In genomic region chr1:155930725-155931124, GRCh38 we compare ENCODE assay signal across 10 cellular contexts. TPM values are rescaled to one million over a fixed set of nuclear protein-coding genes. Genes with fewer than 3 reads are reported as not detected.
A peak's percentile ranks its signal among the peaks of the same experiment; 100 is the strongest.
DNase-seq lines count a peak whose midpoint lies in the region; ATAC-seq, FAIRE-seq and TF ChIP-seq lines count a peak whose summit lies in the region.
"Not testable (repeated sequence)": the region's sequence is repeated elsewhere in the genome, so short reads cannot be mapped to it uniquely, and the experiment has no call there.
"Had no signal": no experiment of that assay in that cellular context is flagged by ENCODE, and none has a peak within 500 bp of the region (broad histone marks: within the 10 kb centered on the region; RNA-seq: fewer than 3 reads in every experiment).

No MANE protein-coding gene starts in this region.

- H3K4me3 Mint-ChIP-seq in CD4-positive, CD25-positive, alpha-beta regulatory T cell: peak overlapping the region; percentile 55 to 82 (median 76)
- H3K4me3 Mint-ChIP-seq in WTC11: peak overlapping the region; percentile 33
- peak overlapping the region; percentile 73 for H3K4me3 Mint-ChIP-seq in activated naive CD8-positive, alpha-beta T cell treated with anti-CD3 and anti-CD28 coated beads for 36 hours
- H3K4me3 Mint-ChIP-seq in neural progenitor cell: not testable (repeated sequence)

- H3F3A ChIP-seq in MM.1S (ENCODE audit: insufficient read depth, low read length) (peaks cover 17% of the 10 kb centered on the region), neural progenitor cell (ENCODE audit: low read depth) (peaks cover 23% of the 10 kb centered on the region)

- not testable (repeated sequence) for H3K9me2 ChIP-seq in MM.1S (replicated peaks; ENCODE audit: insufficient read depth, low read length)

- not testable (repeated sequence) for DNase-seq in CD4-positive, CD25-positive, alpha-beta regulatory T cell; MM.1S; WTC11 (ENCODE audit: low spot score); activated naive CD8-positive, alpha-beta T cell treated with anti-CD3 and anti-CD28 coated beads for 36 hours; HepG2 (ENCODE audit: low spot score); neural progenitor cell (ENCODE audit: low spot score); stomach

- CTCF ChIA-PET in WTC11 (lab: Charles Lee): interaction anchor here (1.3 to 1.6 kb wide), 2 partner anchors 59 to 84 kb away, joined by 5 to 6 read pairs; no protein-coding TSS in a partner anchor
- CTCF ChIA-PET in HepG2 (lab: Yijun Ruan, JAX; ENCODE audit: low intra/inter-chr PET ratio, low total read pairs): not testable (repeated sequence)

- not testable (repeated sequence) for ATAC-seq in CD4-positive, CD25-positive, alpha-beta regulatory T cell (ENCODE audit: low read depth in 2 of 2); WTC11; HepG2

- H3K4me2 ChIP-seq in MM.1S (ENCODE audit: low read depth, low read length): peak overlapping the region; percentile 86; the same call in 1 of the 2 replicates
- H3K4me2 ChIP-seq in HepG2 (ENCODE audit: low read depth, low read length): peak overlapping the region; percentile 95
- peak overlapping the region; percentile 92 for H3K4me2 ChIP-seq in neural progenitor cell

- not testable (repeated sequence) for TF ChIP-seq CTCF in MM.1S (IDR thresholded peaks at IDR 0.05; ENCODE audit: low read length); WTC11 (IDR thresholded peaks at IDR 0.05); HepG2 (CRISPR knock-in tag; IDR thresholded peaks at IDR 0.05); neural progenitor cell (IDR thresholded peaks at IDR 0.05); stomach (IDR thresholded peaks at IDR 0.05)

- not testable (repeated sequence) for H3K27me3 ChIP-seq in CD4-positive, CD25-positive, alpha-beta regulatory T cell (ENCODE audit: control insufficient read depth, insufficient read depth, low read length); MM.1S (replicated peaks; ENCODE audit: insufficient read depth, low read length); endocrine pancreas (ENCODE audit: control insufficient read depth, insufficient read depth, low read length); HepG2 (ENCODE audit: control insufficient read depth in 1 of 2, insufficient read depth in 2 of 2, low read length in 2 of 2); neural progenitor cell; stomach

- peaks cover 17% of the 10 kb centered on the region for H4K20me1 ChIP-seq in MM.1S (ENCODE audit: insufficient read depth, low read length)
- peaks cover 26% of the 10 kb centered on the region; the same call in 1 of the 2 replicates for H4K20me1 ChIP-seq in HepG2 (ENCODE audit: insufficient read depth, low read length)
- H4K20me1 ChIP-seq in neural progenitor cell (ENCODE audit: low read depth): peaks cover 48% of the 10 kb centered on the region

- H3K79me2 ChIP-seq in MM.1S (ENCODE audit: low read length) (peaks cover 86% of the 10 kb centered on the region), HepG2 (ENCODE audit: insufficient read depth, low read length) (peaks cover 54% of the 10 kb centered on the region), neural progenitor cell (ENCODE audit: low read depth) (peaks cover 71% of the 10 kb centered on the region)

- POLR2A ChIA-PET in WTC11 (lab: Charles Lee): interaction anchor here (0.7 kb wide), 1 partner anchor 14 kb away, joined by 6 read pairs; no protein-coding TSS in a partner anchor
- POLR2A ChIA-PET in HepG2 (lab: Yijun Ruan, JAX): interaction anchor here (0.9 to 3.1 kb wide), 7 partner anchors 10 to 71 kb away, joined by 3 to 21 read pairs (median 6); partner anchors contain the start of gene SYT11

- H3K36me3 ChIP-seq in CD4-positive, CD25-positive, alpha-beta regulatory T cell (ENCODE audit: control insufficient read depth, insufficient read depth, low read length): peaks cover 69% of the 10 kb centered on the region
- H3K36me3 ChIP-seq in MM.1S (replicated peaks; ENCODE audit: insufficient read depth, low read length) (peaks cover 33% of the 10 kb centered on the region), HepG2 (replicated peaks in 1 of 2; ENCODE audit: control insufficient read depth in 1 of 2, insufficient read depth in 2 of 2, low read length in 2 of 2) (peaks cover 10 to 64% of the 10 kb centered on the region in 2 experiments; a peak in 4 of 5 replicates), neural progenitor cell (peaks cover 32% of the 10 kb centered on the region), stomach (peaks cover 46 to 77% (median 74%) of the 10 kb centered on the region in 4 donors)
- H3K36me3 ChIP-seq in endocrine pancreas (ENCODE audit: control insufficient read depth, insufficient read depth, low read length): not testable (repeated sequence)

- H3K9me3 Mint-ChIP-seq in CD4-positive, CD25-positive, alpha-beta regulatory T cell; WTC11; activated naive CD8-positive, alpha-beta T cell treated with anti-CD3 and anti-CD28 coated beads for 36 hours; neural progenitor cell: not testable (repeated sequence)

- peak overlapping the region; percentile 41 for H3K4me3 ChIP-seq in CD4-positive, CD25-positive, alpha-beta regulatory T cell (ENCODE audit: low read depth, low read length)
- H3K4me3 ChIP-seq in MM.1S (ENCODE audit: low read length); neural progenitor cell: not testable (repeated sequence)
- H3K4me3 ChIP-seq in endocrine pancreas (ENCODE audit: control insufficient read depth, insufficient read depth, low read length) (peak overlapping the region; percentile 46), HepG2 (replicated peaks in 1 of 3; ENCODE audit: insufficient read depth in 1 of 3, low read depth in 2 of 3, low read length in 3 of 3) (peak overlapping the region in 1 of 3 experiments; percentile 83; a peak in 1 of 6 replicates), stomach (peak overlapping the region; percentile 14 to 84 (median 52))

- not testable (repeated sequence) for TF ChIP-seq EP300 in HepG2 (IDR thresholded peaks at IDR 0.05; ENCODE audit: low read depth in 2 of 2, low read length in 2 of 2); HepG2 (CRISPR knock-in tag; IDR thresholded peaks at IDR 0.05; ENCODE audit: borderline replicate concordance); stomach (IDR thresholded peaks at IDR 0.05)

- peaks cover 48% of the 10 kb centered on the region for H3K4me1 ChIP-seq in CD4-positive, CD25-positive, alpha-beta regulatory T cell (ENCODE audit: control insufficient read depth, insufficient read depth, low read length, poor library complexity, severe bottlenecking)
- peaks cover 15% of the 10 kb centered on the region for H3K4me1 ChIP-seq in MM.1S (ENCODE audit: low read length)
- peaks cover 23% of the 10 kb centered on the region for H3K4me1 ChIP-seq in endocrine pancreas (ENCODE audit: control insufficient read depth, insufficient read depth, low read length)
- peaks cover 50% of the 10 kb centered on the region for H3K4me1 ChIP-seq in HepG2 (ENCODE audit: insufficient read depth, low read length)
- peaks cover 23% of the 10 kb centered on the region for H3K4me1 ChIP-seq in neural progenitor cell
- H3K4me1 ChIP-seq in stomach: peaks cover 44 to 68% (median 60%) of the 10 kb centered on the region in 4 donors

- in situ Hi-C loops in HepG2 (cut with HindIII; ENCODE audit: extremely low pct_ligation_motif_present, low pct_unique_long_range_greater_than_20kb): loop anchor here (10.0 kb wide), 1 partner anchor 54 kb away; no protein-coding TSS in a partner anchor

- H3K36me3 Mint-ChIP-seq in CD4-positive, CD25-positive, alpha-beta regulatory T cell: peaks cover 33% of the 10 kb centered on the region
- H3K36me3 Mint-ChIP-seq in WTC11: peaks cover 70% of the 10 kb centered on the region
- H3K36me3 Mint-ChIP-seq in activated naive CD8-positive, alpha-beta T cell treated with anti-CD3 and anti-CD28 coated beads for 36 hours: peaks cover 35% of the 10 kb centered on the region
- peaks cover 31% of the 10 kb centered on the region for H3K36me3 Mint-ChIP-seq in neural progenitor cell

- FAIRE-seq in HepG2 (lab: Jason Lieb, UNC): not testable (repeated sequence)

- peaks cover 7 to 42% (median 28%) of the 10 kb centered on the region in 4 donors for H3K4me1 Mint-ChIP-seq in CD4-positive, CD25-positive, alpha-beta regulatory T cell
- peaks cover 15% of the 10 kb centered on the region for H3K4me1 Mint-ChIP-seq in WTC11
- peaks cover 39% of the 10 kb centered on the region for H3K4me1 Mint-ChIP-seq in activated naive CD8-positive, alpha-beta T cell treated with anti-CD3 and anti-CD28 coated beads for 36 hours
- peaks cover 12% of the 10 kb centered on the region for H3K4me1 Mint-ChIP-seq in neural progenitor cell

- H2AFZ ChIP-seq in MM.1S (ENCODE audit: low read length); HepG2 (ENCODE audit: low read length); neural progenitor cell (replicated peaks): not testable (repeated sequence)

- H3K9ac ChIP-seq in MM.1S (ENCODE audit: low read length); endocrine pancreas (ENCODE audit: control insufficient read depth, insufficient read depth, low read length): not testable (repeated sequence)
- H3K9ac ChIP-seq in HepG2 (ENCODE audit: insufficient read depth, low read depth, low read length) (peak overlapping the region; percentile 15; the same call in 1 of the 2 replicates), neural progenitor cell (peak overlapping the region; percentile 20)

- H3K27ac Mint-ChIP-seq in CD4-positive, CD25-positive, alpha-beta regulatory T cell: peak overlapping the region; percentile 20 to 54 (median 25)
- not testable (repeated sequence) for H3K27ac Mint-ChIP-seq in WTC11; activated naive CD8-positive, alpha-beta T cell treated with anti-CD3 and anti-CD28 coated beads for 36 hours; neural progenitor cell

- H3K9me3 ChIP-seq in CD4-positive, CD25-positive, alpha-beta regulatory T cell (ENCODE audit: control insufficient read depth in 2 of 2, low read length in 2 of 2); MM.1S (replicated peaks; ENCODE audit: insufficient read depth, low read length); endocrine pancreas (ENCODE audit: control insufficient read depth, low read length); HepG2 (ENCODE audit: low read length); neural progenitor cell (ENCODE audit: low read depth); stomach: not testable (repeated sequence)

- not testable (repeated sequence) for BruUV-seq in HepG2 (replicated peaks; lab: Mats Ljungman, UMichigan)

- TF ChIP-seq RAD21 in HepG2 (CRISPR knock-in tag; IDR thresholded peaks at IDR 0.05): not testable (repeated sequence)

- WGBS in HepG2 (ENCODE audit: low lambda C conversion rate): 92% methylated on average over 10 of the region's 10 CpGs
- 25 to 53% (median 39%) methylated on average over 10 of the region's 10 CpGs for WGBS in stomach, 5 donors

- not testable (repeated sequence) for TF ChIP-seq POLR2A in HepG2 (IDR thresholded peaks at IDR 0.05; ENCODE audit: insufficient read depth in 1 of 2, low read depth in 2 of 2, low read length in 2 of 2); stomach (IDR thresholded peaks at IDR 0.05)

- intact Hi-C loops in HepG2 (cut with micrococcal nuclease; ENCODE audit: unreplicated experiment); stomach (cut with DNase I; ENCODE audit: low total_unique reads): not testable (repeated sequence)

- not testable (repeated sequence) for H3K27ac ChIP-seq in CD4-positive, CD25-positive, alpha-beta regulatory T cell (ENCODE audit: insufficient read depth, low read length, poor library complexity, severe bottlenecking); HepG2 (ENCODE audit: extremely low read length, insufficient read depth, low read length); neural progenitor cell
- H3K27ac ChIP-seq in MM.1S (ENCODE audit: low read length) (0 out of 2 replicates have a peak overlapping the region, but pooled peaks have one; percentile 3), stomach (peak overlapping the region; percentile 57 to 97 (median 94))

- not testable (repeated sequence) for H3K27me3 Mint-ChIP-seq in CD4-positive, CD25-positive, alpha-beta regulatory T cell; WTC11 (ENCODE audit: low read depth); activated naive CD8-positive, alpha-beta T cell treated with anti-CD3 and anti-CD28 coated beads for 36 hours; neural progenitor cell (ENCODE audit: insufficient read depth, low read depth)

RNA-seq across cellular contexts. Expression of gene KHDC4, which starts 3.5 kb away (rescaled TPM):
- total RNA-seq in CD4-positive, CD25-positive, alpha-beta regulatory T cell: 60.1 TPM
- polyA plus RNA-seq in CD4-positive, CD25-positive, alpha-beta regulatory T cell: 10 to 100 TPM in 1 of 4 donors, 1 to 10 TPM in 3; 7.4 to 10.8 (median 8.3) TPM
- total RNA-seq in WTC11 (2021) (46.0 to 64.4 TPM (median 59.8 TPM) in 3 replicates), HepG2 (2016; rRNA removed; fragmentation: Illumina TruSeq; extraction: Trizol) (15.9 and 33.5 TPM in 2 replicates), neural progenitor cell (ENCODE audit: low replicate concordance) (91.5 and 91.9 TPM in 2 replicates), stomach (100 to 1,000 TPM in 2 of 5 donors, 10 to 100 TPM in 3; 49.2 to 126 (median 78.4) TPM)
- 10 to 100 TPM; 53.2 to 54.7 TPM for total RNA-seq in activated naive CD8-positive, alpha-beta T cell treated with anti-CD3 and anti-CD28 coated beads for 36 hours
- total RNA-seq in HepG2 (2016; cell fraction: cytosol; rRNA removed; fragmentation: Illumina TruSeq; extraction: Trizol; ENCODE audit: low read depth): 17.8 and 22.2 TPM in 2 replicates
- total RNA-seq in HepG2 (2016; cell fraction: insoluble cytoplasmic fraction; rRNA removed; fragmentation: Illumina TruSeq; extraction: Trizol): 17.1 and 30.7 TPM in 2 replicates
- 16.0 and 18.2 TPM in 2 replicates for total RNA-seq in HepG2 (2016; cell fraction: membrane; rRNA removed; fragmentation: Illumina TruSeq; extraction: Trizol)
- total RNA-seq in HepG2 (2016; cell fraction: nucleus; rRNA removed; fragmentation: Illumina TruSeq; extraction: Trizol): 51.8 and 57.5 TPM in 2 replicates
- polyA plus RNA-seq in HepG2 (2011; rRNA removed) (74.5 and 92.0 TPM in 2 replicates), stomach (10 to 100 TPM in 1 of 3 donors, 1 to 10 TPM in 2; 4.9 to 26.1 (median 9.3) TPM)
- 35.4 and 38.7 TPM in 2 replicates for polyA plus RNA-seq in HepG2 (2011; cell fraction: cytosol; rRNA removed)
- 126 and 134 TPM in 2 replicates for polyA plus RNA-seq in HepG2 (2011; cell fraction: nucleus; rRNA removed)
- 37.2 and 38.4 TPM in 2 replicates for polyA plus RNA-seq in HepG2 (2012)
- polyA plus RNA-seq in HepG2 (2016; cell fraction: cytosol; fragmentation: Illumina TruSeq; extraction: Trizol; ENCODE audit: low read depth): 2.1 and 2.5 TPM in 2 replicates
- polyA plus RNA-seq in HepG2 (2016; cell fraction: insoluble cytoplasmic fraction; fragmentation: Illumina TruSeq; extraction: Trizol; ENCODE audit: low read depth): 14.7 and 16.3 TPM in 2 replicates
- 4.2 and 4.7 TPM in 2 replicates for polyA plus RNA-seq in HepG2 (2016; cell fraction: membrane; fragmentation: Illumina TruSeq; extraction: Trizol; ENCODE audit: low read depth)
- 113 and 121 TPM in 2 replicates for polyA plus RNA-seq in HepG2 (2016; cell fraction: nucleus; fragmentation: Illumina TruSeq; extraction: Trizol; ENCODE audit: insufficient read depth, low read depth)
- 83.9 and 155 TPM in 2 replicates for polyA minus RNA-seq in HepG2 (2011; rRNA and poly(A)+ RNA removed; ENCODE audit: low replicate concordance)
- 19.6 and 24.9 TPM in 2 replicates for polyA minus RNA-seq in HepG2 (2011; cell fraction: cytosol; rRNA and poly(A)+ RNA removed)
- polyA minus RNA-seq in HepG2 (2011; cell fraction: nucleus; rRNA and poly(A)+ RNA removed): 113 and 148 TPM in 2 replicates

RNA-seq across cellular contexts. Expression of gene RXFP4, which starts 10.7 kb away (rescaled TPM):
- total RNA-seq in CD4-positive, CD25-positive, alpha-beta regulatory T cell: not detected
- 1 to 10 TPM in 1 of 4 donors, under 1 TPM in 1, not detected in 2; 0.32 to 1.4 TPM for polyA plus RNA-seq in CD4-positive, CD25-positive, alpha-beta regulatory T cell
- total RNA-seq in WTC11 (2021) (not detected in 3 replicates), HepG2 (2016; rRNA removed; fragmentation: Illumina TruSeq; extraction: Trizol) (0.38 TPM in 1 of 2 replicates, not detected in the other), neural progenitor cell (ENCODE audit: low replicate concordance) (not detected in 2 replicates), stomach (10 to 100 TPM in 1 of 5 donors, not detected in 4; 50.4 TPM)
- under 1 TPM in 1 of 2 experiments, not detected in 1; 0.16 TPM for total RNA-seq in activated naive CD8-positive, alpha-beta T cell treated with anti-CD3 and anti-CD28 coated beads for 36 hours
- not detected in 2 replicates for total RNA-seq in HepG2 (2016; cell fraction: cytosol; rRNA removed; fragmentation: Illumina TruSeq; extraction: Trizol; ENCODE audit: low read depth)
- 0.25 and 0.28 TPM in 2 replicates for total RNA-seq in HepG2 (2016; cell fraction: insoluble cytoplasmic fraction; rRNA removed; fragmentation: Illumina TruSeq; extraction: Trizol)
- not detected in 2 replicates for total RNA-seq in HepG2 (2016; cell fraction: membrane; rRNA removed; fragmentation: Illumina TruSeq; extraction: Trizol)
- 0.31 TPM in 1 of 2 replicates, not detected in the other for total RNA-seq in HepG2 (2016; cell fraction: nucleus; rRNA removed; fragmentation: Illumina TruSeq; extraction: Trizol)
- polyA plus RNA-seq in HepG2 (2011; rRNA removed) (1.4 and 1.9 TPM in 2 replicates), stomach (not detected)
- polyA plus RNA-seq in HepG2 (2011; cell fraction: cytosol; rRNA removed): 1.3 and 2.1 TPM in 2 replicates
- 0.42 and 0.48 TPM in 2 replicates for polyA plus RNA-seq in HepG2 (2011; cell fraction: nucleus; rRNA removed)
- 0.48 and 0.72 TPM in 2 replicates for polyA plus RNA-seq in HepG2 (2012)
- 0.08 TPM in 1 of 2 replicates, not detected in the other for polyA plus RNA-seq in HepG2 (2016; cell fraction: cytosol; fragmentation: Illumina TruSeq; extraction: Trizol; ENCODE audit: low read depth)
- not detected in 2 replicates for polyA plus RNA-seq in HepG2 (2016; cell fraction: insoluble cytoplasmic fraction; fragmentation: Illumina TruSeq; extraction: Trizol; ENCODE audit: low read depth)
- not detected in 2 replicates for polyA plus RNA-seq in HepG2 (2016; cell fraction: membrane; fragmentation: Illumina TruSeq; extraction: Trizol; ENCODE audit: low read depth)
- 0.64 and 0.79 TPM in 2 replicates for polyA plus RNA-seq in HepG2 (2016; cell fraction: nucleus; fragmentation: Illumina TruSeq; extraction: Trizol; ENCODE audit: insufficient read depth, low read depth)
- 1.4 and 2.7 TPM in 2 replicates for polyA minus RNA-seq in HepG2 (2011; rRNA and poly(A)+ RNA removed; ENCODE audit: low replicate concordance)
- 0.49 TPM in 1 of 2 replicates, not detected in the other for polyA minus RNA-seq in HepG2 (2011; cell fraction: cytosol; rRNA and poly(A)+ RNA removed)
- 0.39 and 1.1 TPM in 2 replicates for polyA minus RNA-seq in HepG2 (2011; cell fraction: nucleus; rRNA and poly(A)+ RNA removed)
- total RNA-seq: glomerular endothelial cell, Right ventricle myocardium superior had no signal

RNA-seq across cellular contexts. Expression of gene RIT1, which starts 19.6 kb away (rescaled TPM):
- total RNA-seq in CD4-positive, CD25-positive, alpha-beta regulatory T cell: 55.8 TPM
- 10 to 100 TPM; 25.0 to 32.1 (median 29.0) TPM for polyA plus RNA-seq in CD4-positive, CD25-positive, alpha-beta regulatory T cell
- total RNA-seq in WTC11 (2021) (25.1 to 29.3 TPM (median 27.2 TPM) in 3 replicates), HepG2 (2016; rRNA removed; fragmentation: Illumina TruSeq; extraction: Trizol) (12.2 and 15.9 TPM in 2 replicates), neural progenitor cell (ENCODE audit: low replicate concordance) (41.5 and 51.3 TPM in 2 replicates), stomach (100 to 1,000 TPM in 1 of 5 donors, 10 to 100 TPM in 3, not detected in 1; 23.9 to 108 (median 48.2) TPM)
- 10 to 100 TPM; 19.4 to 20.0 TPM for total RNA-seq in activated naive CD8-positive, alpha-beta T cell treated with anti-CD3 and anti-CD28 coated beads for 36 hours
- total RNA-seq in HepG2 (2016; cell fraction: cytosol; rRNA removed; fragmentation: Illumina TruSeq; extraction: Trizol; ENCODE audit: low read depth): 1.8 and 2.7 TPM in 2 replicates
- total RNA-seq in HepG2 (2016; cell fraction: insoluble cytoplasmic fraction; rRNA removed; fragmentation: Illumina TruSeq; extraction: Trizol): 12.0 and 18.3 TPM in 2 replicates
- total RNA-seq in HepG2 (2016; cell fraction: membrane; rRNA removed; fragmentation: Illumina TruSeq; extraction: Trizol): 3.7 and 5.0 TPM in 2 replicates
- 5.1 and 6.9 TPM in 2 replicates for total RNA-seq in HepG2 (2016; cell fraction: nucleus; rRNA removed; fragmentation: Illumina TruSeq; extraction: Trizol)
- polyA plus RNA-seq in HepG2 (2011; rRNA removed) (29.3 and 32.2 TPM in 2 replicates), stomach (10 to 100 TPM; 13.1 to 14.1 (median 13.8) TPM)
- 27.0 and 36.8 TPM in 2 replicates for polyA plus RNA-seq in HepG2 (2011; cell fraction: cytosol; rRNA removed)
- 10.2 and 15.6 TPM in 2 replicates for polyA plus RNA-seq in HepG2 (2011; cell fraction: nucleus; rRNA removed)
- 14.8 and 19.9 TPM in 2 replicates for polyA plus RNA-seq in HepG2 (2012)
- polyA plus RNA-seq in HepG2 (2016; cell fraction: cytosol; fragmentation: Illumina TruSeq; extraction: Trizol; ENCODE audit: low read depth): 1.3 and 1.4 TPM in 2 replicates
- polyA plus RNA-seq in HepG2 (2016; cell fraction: insoluble cytoplasmic fraction; fragmentation: Illumina TruSeq; extraction: Trizol; ENCODE audit: low read depth): 12.1 and 13.9 TPM in 2 replicates
- polyA plus RNA-seq in HepG2 (2016; cell fraction: membrane; fragmentation: Illumina TruSeq; extraction: Trizol; ENCODE audit: low read depth): 1.8 and 2.0 TPM in 2 replicates
- 13.6 and 15.1 TPM in 2 replicates for polyA plus RNA-seq in HepG2 (2016; cell fraction: nucleus; fragmentation: Illumina TruSeq; extraction: Trizol; ENCODE audit: insufficient read depth, low read depth)
- polyA minus RNA-seq in HepG2 (2011; rRNA and poly(A)+ RNA removed; ENCODE audit: low replicate concordance): 23.7 and 26.0 TPM in 2 replicates
- polyA minus RNA-seq in HepG2 (2011; cell fraction: cytosol; rRNA and poly(A)+ RNA removed): 16.1 and 17.4 TPM in 2 replicates
- 11.6 and 20.5 TPM in 2 replicates for polyA minus RNA-seq in HepG2 (2011; cell fraction: nucleus; rRNA and poly(A)+ RNA removed)

RNA-seq across cellular contexts. Expression of gene ARHGEF2, which starts 47.6 kb away (rescaled TPM):
- 108 TPM for total RNA-seq in CD4-positive, CD25-positive, alpha-beta regulatory T cell
- polyA plus RNA-seq in CD4-positive, CD25-positive, alpha-beta regulatory T cell: 10 to 100 TPM; 16.1 to 19.2 (median 16.3) TPM
- 60.0 to 69.5 TPM (median 66.2 TPM) in 3 replicates for total RNA-seq in WTC11 (2021)
- 100 to 1,000 TPM; 135 to 148 TPM for total RNA-seq in activated naive CD8-positive, alpha-beta T cell treated with anti-CD3 and anti-CD28 coated beads for 36 hours
- 15.0 and 16.1 TPM in 2 replicates for total RNA-seq in HepG2 (2016; rRNA removed; fragmentation: Illumina TruSeq; extraction: Trizol)
- 7.7 and 8.4 TPM in 2 replicates for total RNA-seq in HepG2 (2016; cell fraction: cytosol; rRNA removed; fragmentation: Illumina TruSeq; extraction: Trizol; ENCODE audit: low read depth)
- total RNA-seq in HepG2 (2016; cell fraction: insoluble cytoplasmic fraction; rRNA removed; fragmentation: Illumina TruSeq; extraction: Trizol): 12.9 and 18.6 TPM in 2 replicates
- total RNA-seq in HepG2 (2016; cell fraction: membrane; rRNA removed; fragmentation: Illumina TruSeq; extraction: Trizol): 10.3 and 11.1 TPM in 2 replicates
- total RNA-seq in HepG2 (2016; cell fraction: nucleus; rRNA removed; fragmentation: Illumina TruSeq; extraction: Trizol): 13.2 and 15.5 TPM in 2 replicates
- polyA plus RNA-seq in HepG2 (2011; rRNA removed): 32.1 and 33.1 TPM in 2 replicates
- 15.2 and 17.5 TPM in 2 replicates for polyA plus RNA-seq in HepG2 (2011; cell fraction: cytosol; rRNA removed)
- polyA plus RNA-seq in HepG2 (2011; cell fraction: nucleus; rRNA removed): 104 and 108 TPM in 2 replicates
- 28.0 and 37.8 TPM in 2 replicates for polyA plus RNA-seq in HepG2 (2012)
- polyA plus RNA-seq in HepG2 (2016; cell fraction: cytosol; fragmentation: Illumina TruSeq; extraction: Trizol; ENCODE audit: low read depth): 1.9 and 2.0 TPM in 2 replicates
- polyA plus RNA-seq in HepG2 (2016; cell fraction: insoluble cytoplasmic fraction; fragmentation: Illumina TruSeq; extraction: Trizol; ENCODE audit: low read depth): 13.1 and 13.4 TPM in 2 replicates
- polyA plus RNA-seq in HepG2 (2016; cell fraction: membrane; fragmentation: Illumina TruSeq; extraction: Trizol; ENCODE audit: low read depth): 3.6 and 3.8 TPM in 2 replicates
- 34.1 and 35.2 TPM in 2 replicates for polyA plus RNA-seq in HepG2 (2016; cell fraction: nucleus; fragmentation: Illumina TruSeq; extraction: Trizol; ENCODE audit: insufficient read depth, low read depth)
- polyA minus RNA-seq in HepG2 (2011; rRNA and poly(A)+ RNA removed; ENCODE audit: low replicate concordance): 54.1 and 96.8 TPM in 2 replicates
- 17.6 and 19.9 TPM in 2 replicates for polyA minus RNA-seq in HepG2 (2011; cell fraction: cytosol; rRNA and poly(A)+ RNA removed)
- 50.0 and 65.8 TPM in 2 replicates for polyA minus RNA-seq in HepG2 (2011; cell fraction: nucleus; rRNA and poly(A)+ RNA removed)
- 79.7 and 108 TPM in 2 replicates for total RNA-seq in neural progenitor cell (ENCODE audit: low replicate concordance)
- 100 to 1,000 TPM in 3 of 5 donors, 10 to 100 TPM in 2; 34.8 to 376 (median 180) TPM for total RNA-seq in stomach
- 10 to 100 TPM; 20.4 to 27.6 (median 24.7) TPM for polyA plus RNA-seq in stomach
